Comparison of ENCODE assay signal across 1 cellular context in the genomic region with DNA sequence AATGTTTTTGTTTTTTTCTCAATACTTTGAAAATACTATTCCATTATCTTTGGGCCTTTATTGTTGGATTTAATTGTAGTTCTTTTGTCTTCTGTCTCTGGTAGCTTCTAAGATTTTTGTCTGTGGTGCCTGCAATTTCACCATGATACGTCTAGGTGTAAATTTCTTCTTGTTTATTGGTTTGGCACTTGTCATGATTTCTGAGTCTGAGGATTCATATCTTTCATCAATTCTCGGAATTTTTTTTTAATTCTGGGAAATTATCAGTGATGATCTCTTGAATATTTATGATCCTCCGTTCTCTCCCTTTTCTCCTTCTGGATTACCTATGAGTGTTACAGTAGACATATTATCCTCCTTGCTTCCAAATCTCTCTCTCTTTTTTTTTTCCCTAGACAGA.
TF ChIP-seq lines count a peak whose summit lies in the region.

No MANE protein-coding gene starts in this region.

TF ChIP-seq in HEK293, 187 proteins besides CTCF, POLR2A, EP300 and RAD21:
- no peak for TF ChIP-seq ZNF571 (tag by site-specific recombination; IDR thresholded peaks at IDR 0.05)
- TF ChIP-seq ZNF558 (tag by site-specific recombination; IDR thresholded peaks at IDR 0.05) = peak; percentile 99
